10 cellular contexts compared by ENCODE assay signal in genomic region chr5:143606043-143606752, GRCh38.
DNase-seq lines count a peak whose midpoint lies in the region; ATAC-seq and TF ChIP-seq lines count a peak whose summit lies in the region.
"Had no signal": no experiment of that assay in that cellular context is flagged by ENCODE, and none has a peak within 500 bp of the region (broad histone marks: within the 10 kb centered on the region; RNA-seq: fewer than 3 reads in every experiment).

No MANE protein-coding gene starts in this region.

- H3K4me1 ChIP-seq in left ventricle myocardium inferior (peaks cover 21% of the 10 kb centered on the region), thymus (ENCODE audit: control insufficient read depth, insufficient read depth, low read length) (peaks cover 32% of the 10 kb centered on the region)

- TF ChIP-seq CTCF in left ventricle myocardium inferior (IDR thresholded peaks at IDR 0.05; ENCODE audit: borderline replicate concordance): no peak

- H3K27ac ChIP-seq in left ventricle myocardium inferior (replicated peaks) (peak overlapping the region; percentile 16), thymus (ENCODE audit: low read depth) (no peak overlapping the region)

- H3K9me3 ChIP-seq in left ventricle myocardium inferior (replicated peaks) (peaks cover 8% of the 10 kb centered on the region), thymus (ENCODE audit: control insufficient read depth) (no peaks in the 10 kb centered on the region)

- H3K27me3 ChIP-seq in left ventricle myocardium inferior (ENCODE audit: low read depth): no peaks in the 10 kb centered on the region
- H3K27me3 ChIP-seq in thymus (ENCODE audit: control insufficient read depth, insufficient read depth): no peaks in the 10 kb centered on the region

- WGBS in thymus: 34% methylated on average over 5 of the region's 5 CpGs

- intact Hi-C loops in left ventricle myocardium inferior (cut with micrococcal nuclease) (no loop called here), Right ventricle myocardium superior (cut with DNase I) (no loop called here)

- no peak for ATAC-seq in Right ventricle myocardium superior (ENCODE audit: poor library complexity)
- ATAC-seq in HG02973 (IDR thresholded peaks at IDR 0.05; ENCODE audit: unreplicated experiment): peak; percentile 93

- DNase-seq in left ventricle myocardium inferior (no peak), Right ventricle myocardium superior (no peak), RPMI7951 (ENCODE audit: low read depth) (peak; percentile 37), NCI-H446 (lab: John Stamatoyannopoulos, UW) (no peak), SW 1271 (lab: John Stamatoyannopoulos, UW) (no peak), NCI-H1417 treated with DMSO at 0.1 percent for 48 hours (lab: John Stamatoyannopoulos, UW) (no peak)
- DNase-seq: endodermal cell had no signal

- no peaks in the 10 kb centered on the region for H3K36me3 ChIP-seq in left ventricle myocardium inferior
- H3K36me3 ChIP-seq in thymus (ENCODE audit: control insufficient read depth, insufficient read depth): no peaks in the 10 kb centered on the region

- H3K4me3 ChIP-seq in left ventricle myocardium inferior (no peak overlapping the region), thymus (ENCODE audit: low read length) (peak overlapping the region; percentile 24)
- H3K4me3 ChIP-seq: skin epidermis had no signal
